In the genomic region with DNA sequence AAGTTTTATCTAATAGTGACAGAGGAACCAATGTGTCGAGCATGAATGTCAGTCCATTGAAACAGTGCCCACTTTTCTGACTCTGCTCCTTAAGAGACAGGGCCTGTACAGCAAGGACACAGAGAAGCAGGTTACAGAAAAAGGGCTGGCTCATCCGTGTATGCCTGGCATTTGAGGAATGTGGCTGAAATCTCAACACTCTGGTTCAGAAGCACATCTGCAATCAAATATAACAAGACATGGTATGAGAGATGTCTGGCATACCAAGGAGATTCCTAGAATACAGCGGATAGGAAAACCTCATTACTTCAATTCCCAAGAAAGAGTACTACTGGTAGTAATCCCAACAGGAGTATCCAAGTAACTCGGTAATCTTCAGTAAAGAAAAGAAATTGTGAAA, we compare ENCODE assay signal across 1 cellular context.
TF ChIP-seq lines count a peak whose summit lies in the region.

No MANE protein-coding gene starts in this region.

TF ChIP-seq in IMR-90, 13 proteins besides CTCF, POLR2A, EP300 and RAD21:
- no peak for TF ChIP-seq MAFK (IDR thresholded peaks at IDR 0.05; ENCODE audit: low read depth, low read length)
- TF ChIP-seq CHD1 (IDR thresholded peaks at IDR 0.05; ENCODE audit: low read depth, low read length) = no peak
- no peak for TF ChIP-seq RFX5 (IDR thresholded peaks at IDR 0.05; ENCODE audit: low read depth, low read length)
- no peak for TF ChIP-seq NFE2L2 (IDR thresholded peaks at IDR 0.05; ENCODE audit: low read depth, low read length)
- TF ChIP-seq, protein P1, sequence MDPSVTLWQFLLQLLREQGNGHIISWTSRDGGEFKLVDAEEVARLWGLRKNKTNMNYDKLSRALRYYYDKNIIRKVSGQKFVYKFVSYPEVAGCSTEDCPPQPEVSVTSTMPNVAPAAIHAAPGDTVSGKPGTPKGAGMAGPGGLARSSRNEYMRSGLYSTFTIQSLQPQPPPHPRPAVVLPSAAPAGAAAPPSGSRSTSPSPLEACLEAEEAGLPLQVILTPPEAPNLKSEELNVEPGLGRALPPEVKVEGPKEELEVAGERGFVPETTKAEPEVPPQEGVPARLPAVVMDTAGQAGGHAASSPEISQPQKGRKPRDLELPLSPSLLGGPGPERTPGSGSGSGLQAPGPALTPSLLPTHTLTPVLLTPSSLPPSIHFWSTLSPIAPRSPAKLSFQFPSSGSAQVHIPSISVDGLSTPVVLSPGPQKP (IDR thresholded peaks at IDR 0.05; ENCODE audit: borderline replicate concordance, low read depth, low read length) = no peak
- TF ChIP-seq CEBPB (IDR thresholded peaks at IDR 0.05; ENCODE audit: low read depth, low read length) = no peak
- TF ChIP-seq FOS (IDR thresholded peaks at IDR 0.05; ENCODE audit: low read depth, low read length) = no peak
- TF ChIP-seq MAZ (IDR thresholded peaks at IDR 0.05; ENCODE audit: borderline replicate concordance, low read depth, low read length) = no peak
- no peak for TF ChIP-seq SMC3 (IDR thresholded peaks at IDR 0.05; ENCODE audit: low read depth, low read length)
- TF ChIP-seq, protein P2, sequence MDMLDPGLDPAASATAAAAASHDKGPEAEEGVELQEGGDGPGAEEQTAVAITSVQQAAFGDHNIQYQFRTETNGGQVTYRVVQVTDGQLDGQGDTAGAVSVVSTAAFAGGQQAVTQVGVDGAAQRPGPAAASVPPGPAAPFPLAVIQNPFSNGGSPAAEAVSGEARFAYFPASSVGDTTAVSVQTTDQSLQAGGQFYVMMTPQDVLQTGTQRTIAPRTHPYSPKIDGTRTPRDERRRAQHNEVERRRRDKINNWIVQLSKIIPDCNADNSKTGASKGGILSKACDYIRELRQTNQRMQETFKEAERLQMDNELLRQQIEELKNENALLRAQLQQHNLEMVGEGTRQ (IDR thresholded peaks at IDR 0.05; ENCODE audit: low read depth, low read length) = no peak
- no peak for TF ChIP-seq MXI1 (IDR thresholded peaks at IDR 0.05; ENCODE audit: borderline replicate concordance, low read depth, low read length)
- no peak for TF ChIP-seq BHLHE40 (IDR thresholded peaks at IDR 0.05; ENCODE audit: low read depth, low read length)
- TF ChIP-seq RCOR1 (IDR thresholded peaks at IDR 0.05; ENCODE audit: insufficient replicate concordance, low read length) = no peak
